Comparison of ENCODE assay signal across 1 cellular context in genomic region chr11:64484308-64485061, GRCh38.
TF ChIP-seq lines count a peak whose summit lies in the region.

No MANE protein-coding gene starts in this region.

TF ChIP-seq in K562, 482 proteins besides CTCF, POLR2A, EP300 and RAD21 (continued from another document and continues in another):
- no peak for TF ChIP-seq JUN (IDR thresholded peaks at IDR 0.05; ENCODE audit: borderline replicate concordance, low read depth, low read length)
- TF ChIP-seq JUN (CRISPR knock-in tag; IDR thresholded peaks at IDR 0.05; ENCODE audit: borderline replicate concordance) = no peak
- no peak for TF ChIP-seq ZNF436 (CRISPR knock-in tag; IDR thresholded peaks at IDR 0.05)
- no peak for TF ChIP-seq HMG20A (CRISPR knock-in tag; conservative IDR thresholded peaks at IDR 0.05)
- TF ChIP-seq PTTG1 (tag; IDR thresholded peaks at IDR 0.05; ENCODE audit: low read depth) = peak; percentile 74
- no peak for TF ChIP-seq PREB (CRISPR knock-in tag; IDR thresholded peaks at IDR 0.05)
- TF ChIP-seq COPS2 (conservative IDR thresholded peaks at IDR 0.05) = no peak
- no peak for TF ChIP-seq HLTF (IDR thresholded peaks at IDR 0.05)
- TF ChIP-seq ZNF639 (CRISPR knock-in tag; conservative IDR thresholded peaks at IDR 0.05 in 1 of 2, IDR thresholded peaks at IDR 0.05 in 1 of 2) = peak in 1 of 2 experiments; percentile 87; a peak in 2 of 4 replicates
- TF ChIP-seq, protein P1, sequence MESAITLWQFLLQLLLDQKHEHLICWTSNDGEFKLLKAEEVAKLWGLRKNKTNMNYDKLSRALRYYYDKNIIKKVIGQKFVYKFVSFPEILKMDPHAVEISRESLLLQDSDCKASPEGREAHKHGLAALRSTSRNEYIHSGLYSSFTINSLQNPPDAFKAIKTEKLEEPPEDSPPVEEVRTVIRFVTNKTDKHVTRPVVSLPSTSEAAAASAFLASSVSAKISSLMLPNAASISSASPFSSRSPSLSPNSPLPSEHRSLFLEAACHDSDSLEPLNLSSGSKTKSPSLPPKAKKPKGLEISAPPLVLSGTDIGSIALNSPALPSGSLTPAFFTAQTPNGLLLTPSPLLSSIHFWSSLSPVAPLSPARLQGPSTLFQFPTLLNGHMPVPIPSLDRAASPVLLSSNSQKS (CRISPR knock-in tag; IDR thresholded peaks at IDR 0.05) = no peak
- TF ChIP-seq ZNF707 (CRISPR knock-in tag; conservative IDR thresholded peaks at IDR 0.05) = no peak
- TF ChIP-seq ESRRA (IDR thresholded peaks at IDR 0.05; ENCODE audit: borderline replicate concordance, low read depth) = 0 out of 2 replicates have a peak, but pooled peaks have one; percentile 27
- TF ChIP-seq TBP (optimal IDR thresholded peaks at IDR 0.05; ENCODE audit: low read depth, low read length) = peak; percentile 42
- no peak for TF ChIP-seq GATAD2B (IDR thresholded peaks at IDR 0.05; ENCODE audit: borderline replicate concordance)
- peak in 1 of 2 experiments; percentile 30; a peak in 1 of 4 replicates for TF ChIP-seq SRF (CRISPR knock-in tag; IDR thresholded peaks at IDR 0.05)
- peak; percentile 70; the same call in 1 of the 2 replicates for TF ChIP-seq ZNF589 (CRISPR knock-in tag; IDR thresholded peaks at IDR 0.05; ENCODE audit: low read depth)
- no peak for TF ChIP-seq ZMIZ1 (IDR thresholded peaks at IDR 0.05; ENCODE audit: low read depth in 2 of 2, low read length in 2 of 2)
- no peak for TF ChIP-seq ZNF263 (CRISPR knock-in tag; IDR thresholded peaks at IDR 0.05; ENCODE audit: borderline replicate concordance)
- TF ChIP-seq NR4A1 (CRISPR knock-in tag; IDR thresholded peaks at IDR 0.05) = no peak
- peak; percentile 81; the same call in 1 of the 2 replicates for TF ChIP-seq NR4A1 (tag; IDR thresholded peaks at IDR 0.05)
- no peak for TF ChIP-seq ZFP36 (IDR thresholded peaks at IDR 0.05; ENCODE audit: low read depth, low read length, partially characterized antibody)
- TF ChIP-seq E2F3 (CRISPR knock-in tag; IDR thresholded peaks at IDR 0.05) = no peak
- TF ChIP-seq ZBTB8A (IDR thresholded peaks at IDR 0.05; ENCODE audit: partially characterized antibody) = no peak
- TF ChIP-seq ZNF76 (CRISPR knock-in tag; IDR thresholded peaks at IDR 0.05; ENCODE audit: borderline replicate concordance) = peak; percentile 58; the same call in 1 of the 2 replicates
- peak; percentile 60; the same call in 1 of the 2 replicates for TF ChIP-seq PYGO2 (tag; IDR thresholded peaks at IDR 0.05)
- 0 out of 2 replicates have a peak, but pooled peaks have one; percentile 32 for TF ChIP-seq ATF7 (IDR thresholded peaks at IDR 0.05)
- TF ChIP-seq, protein P2, sequence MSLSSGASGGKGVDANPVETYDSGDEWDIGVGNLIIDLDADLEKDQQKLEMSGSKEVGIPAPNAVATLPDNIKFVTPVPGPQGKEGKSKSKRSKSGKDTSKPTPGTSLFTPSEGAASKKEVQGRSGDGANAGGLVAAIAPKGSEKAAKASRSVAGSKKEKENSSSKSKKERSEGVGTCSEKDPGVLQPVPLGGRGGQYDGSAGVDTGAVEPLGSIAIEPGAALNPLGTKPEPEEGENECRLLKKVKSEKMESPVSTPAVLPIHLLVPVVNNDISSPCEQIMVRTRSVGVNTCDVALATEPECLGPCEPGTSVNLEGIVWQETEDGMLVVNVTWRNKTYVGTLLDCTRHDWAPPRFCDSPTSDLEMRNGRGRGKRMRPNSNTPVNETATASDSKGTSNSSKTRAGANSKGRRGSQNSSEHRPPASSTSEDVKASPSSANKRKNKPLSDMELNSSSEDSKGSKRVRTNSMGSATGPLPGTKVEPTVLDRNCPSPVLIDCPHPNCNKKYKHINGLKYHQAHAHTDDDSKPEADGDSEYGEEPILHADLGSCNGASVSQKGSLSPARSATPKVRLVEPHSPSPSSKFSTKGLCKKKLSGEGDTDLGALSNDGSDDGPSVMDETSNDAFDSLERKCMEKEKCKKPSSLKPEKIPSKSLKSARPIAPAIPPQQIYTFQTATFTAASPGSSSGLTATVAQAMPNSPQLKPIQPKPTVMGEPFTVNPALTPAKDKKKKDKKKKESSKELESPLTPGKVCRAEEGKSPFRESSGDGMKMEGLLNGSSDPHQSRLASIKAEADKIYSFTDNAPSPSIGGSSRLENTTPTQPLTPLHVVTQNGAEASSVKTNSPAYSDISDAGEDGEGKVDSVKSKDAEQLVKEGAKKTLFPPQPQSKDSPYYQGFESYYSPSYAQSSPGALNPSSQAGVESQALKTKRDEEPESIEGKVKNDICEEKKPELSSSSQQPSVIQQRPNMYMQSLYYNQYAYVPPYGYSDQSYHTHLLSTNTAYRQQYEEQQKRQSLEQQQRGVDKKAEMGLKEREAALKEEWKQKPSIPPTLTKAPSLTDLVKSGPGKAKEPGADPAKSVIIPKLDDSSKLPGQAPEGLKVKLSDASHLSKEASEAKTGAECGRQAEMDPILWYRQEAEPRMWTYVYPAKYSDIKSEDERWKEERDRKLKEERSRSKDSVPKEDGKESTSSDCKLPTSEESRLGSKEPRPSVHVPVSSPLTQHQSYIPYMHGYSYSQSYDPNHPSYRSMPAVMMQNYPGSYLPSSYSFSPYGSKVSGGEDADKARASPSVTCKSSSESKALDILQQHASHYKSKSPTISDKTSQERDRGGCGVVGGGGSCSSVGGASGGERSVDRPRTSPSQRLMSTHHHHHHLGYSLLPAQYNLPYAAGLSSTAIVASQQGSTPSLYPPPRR (CRISPR knock-in tag; IDR thresholded peaks at IDR 0.05; ENCODE audit: borderline replicate concordance) = no peak
- no peak for TF ChIP-seq ZNF311 (CRISPR knock-in tag; IDR thresholded peaks at IDR 0.05)
- TF ChIP-seq, protein P3, sequence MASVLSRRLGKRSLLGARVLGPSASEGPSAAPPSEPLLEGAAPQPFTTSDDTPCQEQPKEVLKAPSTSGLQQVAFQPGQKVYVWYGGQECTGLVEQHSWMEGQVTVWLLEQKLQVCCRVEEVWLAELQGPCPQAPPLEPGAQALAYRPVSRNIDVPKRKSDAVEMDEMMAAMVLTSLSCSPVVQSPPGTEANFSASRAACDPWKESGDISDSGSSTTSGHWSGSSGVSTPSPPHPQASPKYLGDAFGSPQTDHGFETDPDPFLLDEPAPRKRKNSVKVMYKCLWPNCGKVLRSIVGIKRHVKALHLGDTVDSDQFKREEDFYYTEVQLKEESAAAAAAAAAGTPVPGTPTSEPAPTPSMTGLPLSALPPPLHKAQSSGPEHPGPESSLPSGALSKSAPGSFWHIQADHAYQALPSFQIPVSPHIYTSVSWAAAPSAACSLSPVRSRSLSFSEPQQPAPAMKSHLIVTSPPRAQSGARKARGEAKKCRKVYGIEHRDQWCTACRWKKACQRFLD (CRISPR knock-in tag; IDR thresholded peaks at IDR 0.05) = peak; percentile 83; the same call in 1 of the 2 replicates
- 0 out of 4 replicates have a peak, but pooled peaks of 1 of the 2 experiments have one; percentile 12 for TF ChIP-seq TEAD1 (CRISPR knock-in tag; IDR thresholded peaks at IDR 0.05)
- no peak; the same call in 1 of the 2 replicates for TF ChIP-seq GMEB1 (CRISPR knock-in tag; IDR thresholded peaks at IDR 0.05)
- TF ChIP-seq, protein P4, sequence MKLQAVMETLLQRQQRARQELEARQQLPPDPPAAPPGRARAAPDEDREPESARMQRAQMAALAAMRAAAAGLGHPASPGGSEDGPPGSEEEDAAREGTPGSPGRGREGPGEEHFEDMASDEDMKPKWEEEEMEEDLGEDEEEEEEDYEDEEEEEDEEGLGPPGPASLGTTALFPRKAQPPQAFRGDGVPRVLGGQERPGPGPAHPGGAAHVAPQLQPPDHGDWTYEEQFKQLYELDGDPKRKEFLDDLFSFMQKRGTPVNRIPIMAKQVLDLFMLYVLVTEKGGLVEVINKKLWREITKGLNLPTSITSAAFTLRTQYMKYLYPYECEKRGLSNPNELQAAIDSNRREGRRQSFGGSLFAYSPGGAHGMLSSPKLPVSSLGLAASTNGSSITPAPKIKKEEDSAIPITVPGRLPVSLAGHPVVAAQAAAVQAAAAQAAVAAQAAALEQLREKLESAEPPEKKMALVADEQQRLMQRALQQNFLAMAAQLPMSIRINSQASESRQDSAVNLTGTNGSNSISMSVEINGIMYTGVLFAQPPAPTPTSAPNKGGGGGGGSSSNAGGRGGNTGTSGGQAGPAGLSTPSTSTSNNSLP (IDR thresholded peaks at IDR 0.05; ENCODE audit: borderline replicate concordance, low read depth, low read length) = no peak
- TF ChIP-seq ZNF57 (CRISPR knock-in tag; IDR thresholded peaks at IDR 0.05) = no peak
- no peak for TF ChIP-seq ZNF695 (CRISPR knock-in tag; IDR thresholded peaks at IDR 0.05)
- TF ChIP-seq DDX20 (tag; IDR thresholded peaks at IDR 0.05; ENCODE audit: low read depth) = peak; percentile 65; the same call in 1 of the 2 replicates
- TF ChIP-seq RBBP5 (IDR thresholded peaks at IDR 0.05; ENCODE audit: borderline replicate concordance, insufficient read depth, low read length, poor library complexity, severe bottlenecking) = no peak
- TF ChIP-seq NR2C2 (CRISPR knock-in tag; IDR thresholded peaks at IDR 0.05) = no peak
- 0 out of 2 replicates have a peak, but pooled peaks have one; percentile 25 for TF ChIP-seq NR2C2 (tag; IDR thresholded peaks at IDR 0.05)
- peak; percentile 39; the same call in 1 of the 2 replicates for TF ChIP-seq PML (IDR thresholded peaks at IDR 0.05; ENCODE audit: low read length)
- no peak for TF ChIP-seq ZNF780A (CRISPR knock-in tag; IDR thresholded peaks at IDR 0.05)
- TF ChIP-seq U2AF2 (optimal IDR thresholded peaks at IDR 0.05; ENCODE audit: low read depth, low read length) = no peak
- TF ChIP-seq HIVEP1 (CRISPR knock-in tag; IDR thresholded peaks at IDR 0.05) = no peak
- TF ChIP-seq FOXA1 (IDR thresholded peaks at IDR 0.05; ENCODE audit: borderline replicate concordance) = no peak
- TF ChIP-seq ZFX (CRISPR knock-in tag; IDR thresholded peaks at IDR 0.05) = no peak
- no peak for TF ChIP-seq ZNF280A (IDR thresholded peaks at IDR 0.05; ENCODE audit: low read depth, partially characterized antibody)
- no peak for TF ChIP-seq ZNF133 (CRISPR knock-in tag; IDR thresholded peaks at IDR 0.05)
- no peak; the same call in 1 of the 2 replicates for TF ChIP-seq KLF6 (CRISPR knock-in tag; IDR thresholded peaks at IDR 0.05; ENCODE audit: borderline replicate concordance)
- TF ChIP-seq WHSC1 (IDR thresholded peaks at IDR 0.05; ENCODE audit: low read length) = no peak
- TF ChIP-seq PURB (CRISPR knock-in tag; IDR thresholded peaks at IDR 0.05; ENCODE audit: low read depth) = no peak
- TF ChIP-seq NEUROD1 (IDR thresholded peaks at IDR 0.05; ENCODE audit: borderline replicate concordance, low read depth, low read length, partially characterized antibody) = no peak
